ENCODE assay signal across 10 cellular contexts in genomic region chr16:75486666-75487313, GRCh38. TPM values are rescaled to one million over a fixed set of nuclear protein-coding genes. Genes with fewer than 3 reads are reported as not detected.
DNase-seq lines count a peak whose midpoint lies in the region; ATAC-seq lines count a peak whose summit lies in the region.
"Had no signal": no experiment of that assay in that cellular context is flagged by ENCODE, and none has a peak within 500 bp of the region (broad histone marks: within the 10 kb centered on the region; RNA-seq: fewer than 3 reads in every experiment).

No MANE protein-coding gene starts in this region.

- peak in 1 of 2 donors; percentile 24 for DNase-seq in left colon
- no peak for DNase-seq in OCI-M2 (lab: John Stamatoyannopoulos, UW; ENCODE audit: unreplicated experiment)
- DNase-seq in stimulated activated CD4-positive, alpha-beta T cell treated with anti-CD3 and anti-CD28 coated beads, Interleukin-4, amount 100 ng/mL, for 24 hours = no peak
- no peak for DNase-seq in islet precursor cell
- DNase-seq: activated naive CD4-positive, alpha-beta T cell treated with anti-CD3 and anti-CD28 coated beads, Interleukin-2, amount 50 U/mL, for 16 hours; midbrain; NCI-H2029 treated with DMSO at 0.1 percent for 48 hours had no signal

- peak; percentile 74 for ATAC-seq in GM18868 (IDR thresholded peaks at IDR 0.05; ENCODE audit: unreplicated experiment)
- ATAC-seq in GM21529 (IDR thresholded peaks at IDR 0.05; ENCODE audit: unreplicated experiment) = peak; percentile 65
- peak; percentile 44 for ATAC-seq in HG03196 (IDR thresholded peaks at IDR 0.05; ENCODE audit: unreplicated experiment)
- ATAC-seq in left colon = peak; percentile 85

- intact Hi-C loops in left colon (cut with DNase I, micrococcal nuclease) = no loop called here

RNA-seq across cellular contexts. Expression of gene CHST6, which starts 8.5 kb away (rescaled TPM):
- total RNA-seq in left colon = 1 to 10 TPM; 2.0 to 4.0 TPM

RNA-seq across cellular contexts. Expression of gene TMEM170A, which starts 22.3 kb away (rescaled TPM):
- 10 to 100 TPM; 54.1 to 71.9 TPM for total RNA-seq in left colon

RNA-seq across cellular contexts. Expression of gene CHST5, which starts 49.1 kb away (rescaled TPM):
- total RNA-seq in left colon = 100 to 1,000 TPM; 115 to 116 TPM

RNA-seq across cellular contexts. Expression of gene CFDP1, which starts 53.5 kb away (rescaled TPM):
- total RNA-seq in left colon = 100 to 1,000 TPM in 1 of 2 donors, 10 to 100 TPM in 1; 79.8 to 117 TPM
